Comparison of ENCODE assay signal across 16 cellular contexts in genomic region chr1:88777604-88778149, GRCh38.
"Had no signal": no experiment of that assay in that cellular context is flagged by ENCODE, and none has a peak within 500 bp of the region (broad histone marks: within the 10 kb centered on the region; RNA-seq: fewer than 3 reads in every experiment).

No MANE protein-coding gene starts in this region.

- H3K9me3 Mint-ChIP-seq: activated T-helper 17 cell treated with anti-CD3 and anti-CD28 coated beads, Interleukin-2, amount 50 U/mL, for 72 hours; naive thymus-derived CD8-positive, alpha-beta T cell had no signal

- H3K27me3 ChIP-seq: adrenal gland, colonic mucosa, right atrium auricular region, thyroid gland, vagina had no signal

- H3K27ac Mint-ChIP-seq: activated T-helper 17 cell treated with anti-CD3 and anti-CD28 coated beads, Interleukin-2, amount 50 U/mL, for 72 hours had no signal

- H3K9me3 ChIP-seq: adrenal gland, colonic mucosa, lower lobe of right lung, mucosa of descending colon, right atrium auricular region, thyroid gland, vagina had no signal

- H3K4me1 ChIP-seq: adrenal gland, colonic mucosa, lower lobe of right lung, right atrium auricular region, thyroid gland, vagina had no signal

- H3K27ac ChIP-seq: adrenal gland, colonic mucosa, lower lobe of right lung, right atrium auricular region, thyroid gland, vagina had no signal

- H3K36me3 ChIP-seq: colonic mucosa had no signal

- H3K4me3 ChIP-seq: adrenal gland, colonic mucosa, lower lobe of right lung, mucosa of descending colon, right atrium auricular region, thyroid gland, vagina had no signal

- H3K4me1 Mint-ChIP-seq: naive thymus-derived CD8-positive, alpha-beta T cell had no signal

- H3K4me3 Mint-ChIP-seq: activated T-helper 17 cell treated with anti-CD3 and anti-CD28 coated beads, Interleukin-2, amount 50 U/mL, for 72 hours; naive thymus-derived CD8-positive, alpha-beta T cell had no signal

- DNase-seq: activated CD4-positive, alpha-beta T cell treated with anti-CD3 and anti-CD28 coated beads for 48 hours; activated naive CD4-positive, alpha-beta T cell treated with anti-CD3 and anti-CD28 coated beads, Interleukin-2, amount 50 U/mL, for 16 hours; adrenal gland; caudate nucleus; colonic mucosa; foreskin melanocyte; head of caudate nucleus; lower lobe of right lung; mucosa of descending colon; naive thymus-derived CD8-positive, alpha-beta T cell; posterior cingulate gyrus; small intestine; thyroid gland had no signal

- H3K27me3 Mint-ChIP-seq: activated T-helper 17 cell treated with anti-CD3 and anti-CD28 coated beads, Interleukin-2, amount 50 U/mL, for 72 hours; naive thymus-derived CD8-positive, alpha-beta T cell had no signal

- ATAC-seq: activated T-helper 17 cell treated with anti-CD3 and anti-CD28 coated beads, Interleukin-2, amount 50 U/mL, for 72 hours; lower lobe of right lung; mucosa of descending colon; naive thymus-derived CD8-positive, alpha-beta T cell had no signal
